Comparison of ENCODE assay signal across 18 cellular contexts in genomic region chr16:9192746-9193145, GRCh38.
DNase-seq lines count a peak whose midpoint lies in the region; FAIRE-seq and TF ChIP-seq lines count a peak whose summit lies in the region.
"Had no signal": no experiment of that assay in that cellular context is flagged by ENCODE, and none has a peak within 500 bp of the region (broad histone marks: within the 10 kb centered on the region; RNA-seq: fewer than 3 reads in every experiment).

No MANE protein-coding gene starts in this region.

- no peak overlapping the region for H4K91ac ChIP-seq in H1 (replicated peaks; ENCODE audit: insufficient read length, low read length)

- no peaks in the 10 kb centered on the region for H3K27me3 ChIP-seq in H1 (replicated peaks in 1 of 4; ENCODE audit: control insufficient read depth in 3 of 4, extremely low read depth in 1 of 4, insufficient read depth in 3 of 4, low read length in 3 of 4)
- H3K27me3 ChIP-seq in mesendoderm (ENCODE audit: insufficient read depth, low read length, poor library complexity): no peaks in the 10 kb centered on the region
- no peaks in the 10 kb centered on the region for H3K27me3 ChIP-seq in thyroid gland
- H3K27me3 ChIP-seq in SJCRH30: no peaks in the 10 kb centered on the region
- H3K27me3 ChIP-seq: BE2C had no signal

- POLR2A ChIA-PET in H1 (lab: Charles Lee; ENCODE audit: partially characterized antibody): no interaction called here
- POLR2A ChIA-PET in activated CD4-positive, alpha-beta T cell treated with anti-CD3 and anti-CD28 coated beads, Interleukin-2, amount 10 ng/mL, durations not matched to agents 7 days and 5 days (lab: Charles Lee): no interaction called here

- peaks cover 0 to 1% of the 10 kb centered on the region in 2 experiments for H4K20me1 ChIP-seq in H1 (replicated peaks in 1 of 2; ENCODE audit: control insufficient read depth in 1 of 2, insufficient read depth in 2 of 2, low read length in 2 of 2)

- no peak overlapping the region for H3K4ac ChIP-seq in H1 (replicated peaks; ENCODE audit: insufficient read length, low read depth, low read length)
- H3K4ac ChIP-seq in mesendoderm (ENCODE audit: low read depth, low read length): no peak overlapping the region

- CTCF ChIA-PET in H1 (lab: Charles Lee; ENCODE audit: partially characterized antibody): interaction anchor here (1.6 kb wide), 1 partner anchor 9 kb away, joined by 3 read pairs; no protein-coding TSS in a partner anchor
- CTCF ChIA-PET in activated CD4-positive, alpha-beta T cell treated with anti-CD3 and anti-CD28 coated beads, Interleukin-2, amount 10 ng/mL, durations not matched to agents 7 days and 5 days (lab: Charles Lee): no interaction called here

- no peak overlapping the region for H2AFZ ChIP-seq in H1 (ENCODE audit: low read length)

- H3K9me3 Mint-ChIP-seq in activated CD4-positive, alpha-beta T cell treated with anti-CD3 and anti-CD28 coated beads, Interleukin-2, amount 10 ng/mL, durations not matched to agents 7 days and 5 days: no peaks in the 10 kb centered on the region
- H3K9me3 Mint-ChIP-seq: CD4-positive, alpha-beta memory T cell had no signal

- H3K4me3 Mint-ChIP-seq in activated CD4-positive, alpha-beta T cell treated with anti-CD3 and anti-CD28 coated beads, Interleukin-2, amount 10 ng/mL, durations not matched to agents 7 days and 5 days: no peak overlapping the region
- H3K4me3 Mint-ChIP-seq: CD4-positive, alpha-beta memory T cell had no signal

- no peak for TF ChIP-seq CTCF in H1 (IDR thresholded peaks at IDR 0.05; ENCODE audit: control extremely low read depth in 1 of 3, insufficient read depth in 1 of 3, low read depth in 1 of 3, low read length in 3 of 3)
- TF ChIP-seq CTCF in thyroid gland (IDR thresholded peaks at IDR 0.05): no peak

- H3K56ac ChIP-seq in H1 (replicated peaks; ENCODE audit: insufficient read length, low read depth, low read length): no peak overlapping the region
- H3K56ac ChIP-seq in mesendoderm (ENCODE audit: low read length): no peak overlapping the region

- H3K14ac ChIP-seq in H1 (ENCODE audit: insufficient read length): no peak overlapping the region

- H2AK5ac ChIP-seq in H1 (ENCODE audit: low read depth, low read length) (no peak overlapping the region), mesendoderm (ENCODE audit: low read length) (no peak overlapping the region)

- H3K36me3 Mint-ChIP-seq in activated CD4-positive, alpha-beta T cell treated with anti-CD3 and anti-CD28 coated beads, Interleukin-2, amount 10 ng/mL, durations not matched to agents 7 days and 5 days (ENCODE audit: low read depth): no peaks in the 10 kb centered on the region
- H3K36me3 Mint-ChIP-seq: CD4-positive, alpha-beta memory T cell had no signal

- H3K23ac ChIP-seq in H1 (ENCODE audit: insufficient read length) (peak overlapping the region; percentile 34), mesendoderm (ENCODE audit: low read length) (no peak overlapping the region)

- no peak for TF ChIP-seq RAD21 in H1 (IDR thresholded peaks at IDR 0.05 in 1 of 2, conservative IDR thresholded peaks at IDR 0.05 in 1 of 2; ENCODE audit: low read depth in 2 of 2, low read length in 2 of 2)

- no peak overlapping the region for H4K8ac ChIP-seq in H1 (ENCODE audit: extremely low read depth, insufficient read depth, low read length)
- no peak overlapping the region for H4K8ac ChIP-seq in mesendoderm (ENCODE audit: low read depth, low read length)

- peak; percentile 55 for DNase-seq in Daoy (ENCODE audit: low read depth)
- DNase-seq in HS-5 (ENCODE audit: low read depth): peak; percentile 11
- DNase-seq in H1 (ENCODE audit: low read depth in 1 of 2, low spot score in 2 of 2): peak in 1 of 2 experiments; percentile 13
- DNase-seq in mesendoderm: peak; percentile 56
- DNase-seq in thyroid gland: no peak
- no peak for DNase-seq in activated CD4-positive, alpha-beta T cell treated with anti-CD3 and anti-CD28 coated beads, Interleukin-2, amount 10 ng/mL, durations not matched to agents 7 days and 5 days
- no peak for DNase-seq in NCI-H226
- no peak for DNase-seq in SJCRH30
- DNase-seq: BE2C; CD4-positive, alpha-beta memory T cell; KBM-7; NCI-H1092; NCI-H345; NCI-H526 treated with DMSO at 0.1 percent for 48 hours; NK-92 treated with Interleukin-12 subunit alpha and Interleukin-12 subunit beta, amount 100 ng/mL, for 24 hours had no signal

- H3K23me2 ChIP-seq in H1 (ENCODE audit: low read depth, low read length): peaks cover 6% of the 10 kb centered on the region; the same call in 1 of the 2 replicates

- H3K79me2 ChIP-seq in H1 (ENCODE audit: control insufficient read depth in 1 of 2, insufficient read depth in 2 of 2, low read length in 2 of 2) (no peaks in the 10 kb centered on the region), mesendoderm (ENCODE audit: control insufficient read depth, insufficient read depth, low read length) (no peaks in the 10 kb centered on the region)

- H3K27ac ChIP-seq in H1 (ENCODE audit: low read depth, low read length) (no peak overlapping the region), mesendoderm (ENCODE audit: low read depth, low read length) (no peak overlapping the region), thyroid gland (no peak overlapping the region), SJCRH30 (no peak overlapping the region)
- H3K27ac ChIP-seq: HL-60, SK-N-MC had no signal

- H2BK5ac ChIP-seq in H1 (ENCODE audit: low read depth, low read length) (no peak overlapping the region), mesendoderm (ENCODE audit: low read length) (no peak overlapping the region)

- H2BK120ac ChIP-seq in H1 (replicated peaks; ENCODE audit: low read depth, low read length) (no peak overlapping the region), mesendoderm (ENCODE audit: low read depth, low read length) (no peak overlapping the region)

- no peak overlapping the region for H3K9ac ChIP-seq in H1 (replicated peaks in 1 of 4; ENCODE audit: extremely low read depth in 1 of 4, low read depth in 3 of 4, low read length in 3 of 4)
- no peak overlapping the region for H3K9ac ChIP-seq in mesendoderm (ENCODE audit: low read length)

- 84% methylated on average over 4 of the region's 4 CpGs; no CpG with 5 or more reads in 1 of the 2 experiments for WGBS in H1 (ENCODE audit: extremely low coverage in 1 of 2, insufficient coverage in 1 of 2, insufficient read length in 1 of 2, insufficient replicate concordance in 2 of 2, low coverage in 1 of 2, low lambda C conversion rate in 2 of 2, missing lambda C conversion rate in 1 of 2), 2 experiments
- WGBS in mesendoderm (ENCODE audit: extremely low coverage, insufficient coverage, low lambda C conversion rate): no CpG with 5 or more reads among the region's 4 CpGs
- 70 to 79% methylated on average over 4 of the region's 4 CpGs for WGBS in thyroid gland, 2 donors

- H3K4me3 ChIP-seq in H1 (ENCODE audit: extremely low read depth in 1 of 4, insufficient read depth in 2 of 4, low read depth in 3 of 4, low read length in 4 of 4) (no peak overlapping the region), mesendoderm (ENCODE audit: low read length) (no peak overlapping the region), thyroid gland (replicated peaks in 1 of 3) (no peak overlapping the region), SJCRH30 (no peak overlapping the region)
- H3K4me3 ChIP-seq: HAP-1, SK-N-MC had no signal

- H4K5ac ChIP-seq in H1 (ENCODE audit: insufficient read length, low read depth, low read length) (no peak overlapping the region), mesendoderm (ENCODE audit: low read length) (no peak overlapping the region)

- no peaks in the 10 kb centered on the region for H3K4me1 Mint-ChIP-seq in activated CD4-positive, alpha-beta T cell treated with anti-CD3 and anti-CD28 coated beads, Interleukin-2, amount 10 ng/mL, durations not matched to agents 7 days and 5 days

- H2BK15ac ChIP-seq in H1 (ENCODE audit: low read length): no peak overlapping the region
- H2BK15ac ChIP-seq in mesendoderm (replicated peaks; ENCODE audit: low read depth): no peak overlapping the region

- no peak overlapping the region for H2BK12ac ChIP-seq in H1 (ENCODE audit: low read depth, low read length)

- no peak for TF ChIP-seq EP300 in H1 (IDR thresholded peaks at IDR 0.05; ENCODE audit: borderline replicate concordance in 1 of 2, low read depth in 2 of 2, low read length in 2 of 2)

- TF ChIP-seq POLR2A in H1 (IDR thresholded peaks at IDR 0.05; ENCODE audit: control extremely low read depth in 1 of 2, low read depth in 2 of 2, low read length in 2 of 2): no peak
- no peak for TF ChIP-seq POLR2A in thyroid gland (IDR thresholded peaks at IDR 0.05)

- H3K4me1 ChIP-seq in H1 (replicated peaks in 1 of 4; ENCODE audit: control insufficient read depth in 3 of 4, insufficient read depth in 4 of 4, low read length in 3 of 4): no peaks in the 10 kb centered on the region
- no peaks in the 10 kb centered on the region for H3K4me1 ChIP-seq in mesendoderm (ENCODE audit: control insufficient read depth, low read depth, low read length)
- no peaks in the 10 kb centered on the region for H3K4me1 ChIP-seq in thyroid gland
- no peaks in the 10 kb centered on the region for H3K4me1 ChIP-seq in SJCRH30
- H3K4me1 ChIP-seq: BE2C, HAP-1 had no signal

- no peaks in the 10 kb centered on the region for H3K27me3 Mint-ChIP-seq in activated CD4-positive, alpha-beta T cell treated with anti-CD3 and anti-CD28 coated beads, Interleukin-2, amount 10 ng/mL, durations not matched to agents 7 days and 5 days

- H3K18ac ChIP-seq in H1 (ENCODE audit: extremely low read depth, low read length): no peak overlapping the region
- no peak overlapping the region for H3K18ac ChIP-seq in mesendoderm (ENCODE audit: low read length)

- H3K9me3 ChIP-seq in H1 (ENCODE audit: insufficient read depth in 2 of 2, low read depth in 1 of 2, low read length in 1 of 2) (no peaks in the 10 kb centered on the region), thyroid gland (no peaks in the 10 kb centered on the region), SJCRH30 (replicated peaks) (no peaks in the 10 kb centered on the region)
- H3K9me3 ChIP-seq: HAP-1 had no signal

- no peak overlapping the region for H3K27ac Mint-ChIP-seq in activated CD4-positive, alpha-beta T cell treated with anti-CD3 and anti-CD28 coated beads, Interleukin-2, amount 10 ng/mL, durations not matched to agents 7 days and 5 days
- H3K27ac Mint-ChIP-seq: CD4-positive, alpha-beta memory T cell had no signal

- H3K79me1 ChIP-seq in H1 (ENCODE audit: low read depth, low read length) (no peaks in the 10 kb centered on the region), mesendoderm (ENCODE audit: low read length) (no peaks in the 10 kb centered on the region)

- H3K4me2 ChIP-seq in H1 (ENCODE audit: insufficient read depth in 1 of 2, low read depth in 2 of 2, low read length in 2 of 2): no peak overlapping the region
- no peak overlapping the region for H3K4me2 ChIP-seq in mesendoderm (ENCODE audit: low read length)

- H3K36me3 ChIP-seq in H1 (ENCODE audit: control insufficient read depth in 2 of 4, insufficient read depth in 4 of 4, low read length in 3 of 4) (no peaks in the 10 kb centered on the region), mesendoderm (ENCODE audit: control insufficient read depth, insufficient read depth, low read length) (no peaks in the 10 kb centered on the region), thyroid gland (no peaks in the 10 kb centered on the region), SJCRH30 (no peaks in the 10 kb centered on the region)
- H3K36me3 ChIP-seq: BE2C, HAP-1 had no signal

- FAIRE-seq in H1 (lab: Jason Lieb, UNC): no peak

- intact Hi-C loops in thyroid gland (cut with DNase I): no loop called here

- no peak overlapping the region for H2BK20ac ChIP-seq in H1 (ENCODE audit: low read length)

Comparison
In these comparisons a context has a peak if more than half of its experiments do, and no peak if none do; other contexts are left out.
1. DNase-seq: peak in Daoy (single experiment), HS-5 (single experiment) and mesendoderm (single experiment); none in thyroid gland (0 of 2), activated CD4-positive, alpha-beta T cell treated with anti-CD3 and anti-CD28 coated beads, Interleukin-2, amount 10 ng/mL, durations not matched to agents 7 days and 5 days (single experiment), NCI-H226 (single experiment) and SJCRH30 (0 of 2).